ENCODE assay signal across 1 cellular context in the genomic region with DNA sequence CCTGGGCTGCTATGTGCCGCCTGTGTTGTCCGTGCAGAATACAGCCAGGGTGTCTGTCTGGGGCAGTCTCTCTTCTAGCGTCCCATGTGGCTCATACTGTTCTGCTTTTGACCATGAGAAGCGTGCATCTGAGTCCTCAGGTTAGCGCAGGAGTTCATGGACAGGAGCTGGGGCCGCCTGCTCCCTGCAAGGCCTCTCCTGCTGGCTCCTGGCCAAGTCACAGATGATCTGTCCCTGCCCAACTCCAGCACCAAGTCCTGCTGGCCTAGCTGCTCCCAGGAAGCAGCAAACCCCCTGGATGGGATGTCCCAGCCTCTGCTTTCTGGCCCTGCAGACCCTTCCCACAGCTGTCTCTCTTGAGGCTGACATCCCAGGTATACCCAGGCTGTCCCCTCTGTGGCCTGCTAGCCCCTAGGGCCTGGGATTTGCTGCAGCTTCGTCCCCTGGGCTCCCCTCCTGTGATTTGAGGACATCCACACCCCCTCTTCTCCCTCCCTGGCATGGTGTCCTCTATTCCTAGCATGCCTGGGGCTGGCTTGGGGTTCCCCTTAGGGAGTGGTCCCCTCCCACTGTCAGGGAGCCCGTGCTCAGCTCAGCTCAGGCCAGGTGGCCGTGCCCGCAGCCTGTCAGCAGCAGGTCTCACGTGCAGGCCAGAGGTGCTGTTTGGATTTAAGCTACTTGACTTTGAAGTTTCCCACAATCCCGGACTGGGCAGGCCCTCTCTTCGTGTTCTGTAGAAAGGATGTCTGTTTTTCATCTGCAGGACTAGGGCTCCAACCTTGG.
TF ChIP-seq lines count a peak whose summit lies in the region.

No MANE protein-coding gene starts in this region.

TF ChIP-seq in SK-N-SH treated with all-trans-retinoic acid at 6 μM for 48 hours, 23 proteins besides CTCF, POLR2A, EP300 and RAD21 (continued from another document):
- TF ChIP-seq, protein P1, sequence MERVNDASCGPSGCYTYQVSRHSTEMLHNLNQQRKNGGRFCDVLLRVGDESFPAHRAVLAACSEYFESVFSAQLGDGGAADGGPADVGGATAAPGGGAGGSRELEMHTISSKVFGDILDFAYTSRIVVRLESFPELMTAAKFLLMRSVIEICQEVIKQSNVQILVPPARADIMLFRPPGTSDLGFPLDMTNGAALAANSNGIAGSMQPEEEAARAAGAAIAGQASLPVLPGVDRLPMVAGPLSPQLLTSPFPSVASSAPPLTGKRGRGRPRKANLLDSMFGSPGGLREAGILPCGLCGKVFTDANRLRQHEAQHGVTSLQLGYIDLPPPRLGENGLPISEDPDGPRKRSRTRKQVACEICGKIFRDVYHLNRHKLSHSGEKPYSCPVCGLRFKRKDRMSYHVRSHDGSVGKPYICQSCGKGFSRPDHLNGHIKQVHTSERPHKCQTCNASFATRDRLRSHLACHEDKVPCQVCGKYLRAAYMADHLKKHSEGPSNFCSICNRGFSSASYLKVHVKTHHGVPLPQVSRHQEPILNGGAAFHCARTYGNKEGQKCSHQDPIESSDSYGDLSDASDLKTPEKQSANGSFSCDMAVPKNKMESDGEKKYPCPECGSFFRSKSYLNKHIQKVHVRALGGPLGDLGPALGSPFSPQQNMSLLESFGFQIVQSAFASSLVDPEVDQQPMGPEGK (CRISPR knock-in tag; IDR thresholded peaks at IDR 0.05; ENCODE audit: borderline replicate concordance) = no peak
- TF ChIP-seq ZNF565 (CRISPR knock-in tag; conservative IDR thresholded peaks at IDR 0.05; ENCODE audit: low read depth) = no peak
- TF ChIP-seq ZFP3 (CRISPR knock-in tag; IDR thresholded peaks at IDR 0.05) = no peak
- TF ChIP-seq, protein P2, sequence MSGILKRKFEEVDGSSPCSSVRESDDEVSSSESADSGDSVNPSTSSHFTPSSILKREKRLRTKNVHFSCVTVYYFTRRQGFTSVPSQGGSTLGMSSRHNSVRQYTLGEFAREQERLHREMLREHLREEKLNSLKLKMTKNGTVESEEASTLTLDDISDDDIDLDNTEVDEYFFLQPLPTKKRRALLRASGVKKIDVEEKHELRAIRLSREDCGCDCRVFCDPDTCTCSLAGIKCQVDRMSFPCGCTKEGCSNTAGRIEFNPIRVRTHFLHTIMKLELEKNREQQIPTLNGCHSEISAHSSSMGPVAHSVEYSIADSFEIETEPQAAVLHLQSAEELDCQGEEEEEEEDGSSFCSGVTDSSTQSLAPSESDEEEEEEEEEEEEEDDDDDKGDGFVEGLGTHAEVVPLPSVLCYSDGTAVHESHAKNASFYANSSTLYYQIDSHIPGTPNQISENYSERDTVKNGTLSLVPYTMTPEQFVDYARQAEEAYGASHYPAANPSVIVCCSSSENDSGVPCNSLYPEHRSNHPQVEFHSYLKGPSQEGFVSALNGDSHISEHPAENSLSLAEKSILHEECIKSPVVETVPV (CRISPR knock-in tag; IDR thresholded peaks at IDR 0.05) = no peak
- no peak for TF ChIP-seq ZNF70 (CRISPR knock-in tag; IDR thresholded peaks at IDR 0.05)
- TF ChIP-seq, protein P3, sequence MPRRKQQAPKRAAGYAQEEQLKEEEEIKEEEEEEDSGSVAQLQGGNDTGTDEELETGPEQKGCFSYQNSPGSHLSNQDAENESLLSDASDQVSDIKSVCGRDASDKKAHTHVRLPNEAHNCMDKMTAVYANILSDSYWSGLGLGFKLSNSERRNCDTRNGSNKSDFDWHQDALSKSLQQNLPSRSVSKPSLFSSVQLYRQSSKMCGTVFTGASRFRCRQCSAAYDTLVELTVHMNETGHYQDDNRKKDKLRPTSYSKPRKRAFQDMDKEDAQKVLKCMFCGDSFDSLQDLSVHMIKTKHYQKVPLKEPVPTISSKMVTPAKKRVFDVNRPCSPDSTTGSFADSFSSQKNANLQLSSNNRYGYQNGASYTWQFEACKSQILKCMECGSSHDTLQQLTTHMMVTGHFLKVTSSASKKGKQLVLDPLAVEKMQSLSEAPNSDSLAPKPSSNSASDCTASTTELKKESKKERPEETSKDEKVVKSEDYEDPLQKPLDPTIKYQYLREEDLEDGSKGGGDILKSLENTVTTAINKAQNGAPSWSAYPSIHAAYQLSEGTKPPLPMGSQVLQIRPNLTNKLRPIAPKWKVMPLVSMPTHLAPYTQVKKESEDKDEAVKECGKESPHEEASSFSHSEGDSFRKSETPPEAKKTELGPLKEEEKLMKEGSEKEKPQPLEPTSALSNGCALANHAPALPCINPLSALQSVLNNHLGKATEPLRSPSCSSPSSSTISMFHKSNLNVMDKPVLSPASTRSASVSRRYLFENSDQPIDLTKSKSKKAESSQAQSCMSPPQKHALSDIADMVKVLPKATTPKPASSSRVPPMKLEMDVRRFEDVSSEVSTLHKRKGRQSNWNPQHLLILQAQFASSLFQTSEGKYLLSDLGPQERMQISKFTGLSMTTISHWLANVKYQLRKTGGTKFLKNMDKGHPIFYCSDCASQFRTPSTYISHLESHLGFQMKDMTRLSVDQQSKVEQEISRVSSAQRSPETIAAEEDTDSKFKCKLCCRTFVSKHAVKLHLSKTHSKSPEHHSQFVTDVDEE (CRISPR knock-in tag; IDR thresholded peaks at IDR 0.05) = no peak
- TF ChIP-seq ESRRG (CRISPR knock-in tag; IDR thresholded peaks at IDR 0.05) = no peak
- no peak for TF ChIP-seq OSR1 (CRISPR knock-in tag; IDR thresholded peaks at IDR 0.05)
- no peak for TF ChIP-seq CSDC2 (CRISPR knock-in tag; IDR thresholded peaks at IDR 0.05)
- TF ChIP-seq, protein P4, sequence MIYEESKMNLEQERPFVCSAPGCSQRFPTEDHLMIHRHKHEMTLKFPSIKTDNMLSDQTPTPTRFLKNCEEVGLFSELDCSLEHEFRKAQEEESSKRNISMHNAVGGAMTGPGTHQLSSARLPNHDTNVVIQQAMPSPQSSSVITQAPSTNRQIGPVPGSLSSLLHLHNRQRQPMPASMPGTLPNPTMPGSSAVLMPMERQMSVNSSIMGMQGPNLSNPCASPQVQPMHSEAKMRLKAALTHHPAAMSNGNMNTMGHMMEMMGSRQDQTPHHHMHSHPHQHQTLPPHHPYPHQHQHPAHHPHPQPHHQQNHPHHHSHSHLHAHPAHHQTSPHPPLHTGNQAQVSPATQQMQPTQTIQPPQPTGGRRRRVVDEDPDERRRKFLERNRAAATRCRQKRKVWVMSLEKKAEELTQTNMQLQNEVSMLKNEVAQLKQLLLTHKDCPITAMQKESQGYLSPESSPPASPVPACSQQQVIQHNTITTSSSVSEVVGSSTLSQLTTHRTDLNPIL (CRISPR knock-in tag; IDR thresholded peaks at IDR 0.05; ENCODE audit: low read depth) = no peak
